ENCODE assay signal across 16 cellular contexts in genomic region chr2:112585873-112586477, GRCh38. TPM values are rescaled to one million over a fixed set of nuclear protein-coding genes. Genes with fewer than 3 reads are reported as not detected.
A peak's percentile ranks its signal among the peaks of the same experiment; 100 is the strongest.
DNase-seq lines count a peak whose midpoint lies in the region; ATAC-seq and TF ChIP-seq lines count a peak whose summit lies in the region.
"Had no signal": no experiment of that assay in that cellular context is flagged by ENCODE, and none has a peak within 500 bp of the region (broad histone marks: within the 10 kb centered on the region; RNA-seq: fewer than 3 reads in every experiment).

No MANE protein-coding gene starts in this region.

- H3K4me1 Mint-ChIP-seq in Caco-2 (ENCODE audit: low read depth, unreplicated experiment) (peaks cover 16% of the 10 kb centered on the region), nephron (peaks cover 38% of the 10 kb centered on the region)
- H3K4me1 Mint-ChIP-seq in activated naive CD8-positive, alpha-beta T cell (ENCODE audit: low read depth), result peaks cover 31% of the 10 kb centered on the region

- H3K36me3 Mint-ChIP-seq in Caco-2 (ENCODE audit: insufficient read depth, unreplicated experiment) (peaks cover 30% of the 10 kb centered on the region), nephron (ENCODE audit: low read depth) (peaks cover 23% of the 10 kb centered on the region)
- H3K36me3 Mint-ChIP-seq in activated naive CD8-positive, alpha-beta T cell, result peaks cover 12% of the 10 kb centered on the region

- no peak overlapping the region for H3K4me3 ChIP-seq in Caco-2 (ENCODE audit: low read depth, low read length)
- H3K4me3 ChIP-seq: colonic mucosa had no signal

- DNase-seq in Caco-2 (no peak), germinal center (ENCODE audit: low spot score) (no peak)
- DNase-seq: anterior cingulate cortex, colonic mucosa, COR-L47, GDM1, head of caudate nucleus, kidney glomerular epithelial cell, NCI-H82, RPMI8226, thyroid gland had no signal

- H3K4me1 ChIP-seq in Caco-2, result peaks cover 23% of the 10 kb centered on the region
- H3K4me1 ChIP-seq: colonic mucosa had no signal

- no TSS peak for BruUV-seq in Caco-2 (replicated peaks; lab: Mats Ljungman, UMichigan)

- POLR2A ChIA-PET in Caco-2 (lab: Charles Lee), result no interaction called here

- ATAC-seq in HG03469 (IDR thresholded peaks at IDR 0.05; ENCODE audit: unreplicated experiment) (no peak), HG03139 (IDR thresholded peaks at IDR 0.05; ENCODE audit: unreplicated experiment) (no peak)

- TF ChIP-seq CTCF in C4-2B (conservative IDR thresholded peaks at IDR 0.05) (no peak), Caco-2 (IDR thresholded peaks at IDR 0.05; ENCODE audit: insufficient read depth in 1 of 2, low read depth in 1 of 2, low read length in 1 of 2, severe bottlenecking in 1 of 2, unreplicated experiment in 1 of 2) (no peak), nephron (IDR thresholded peaks at IDR 0.05; ENCODE audit: unreplicated experiment in 3 of 3) (no peak)

- no peaks in the 10 kb centered on the region for H3K9me3 ChIP-seq in Caco-2
- H3K9me3 ChIP-seq: colonic mucosa, thyroid gland had no signal

- no peaks in the 10 kb centered on the region for H3K27me3 ChIP-seq in Caco-2 (replicated peaks; ENCODE audit: control insufficient read depth, insufficient read depth, low read length)
- H3K27me3 ChIP-seq: colonic mucosa, thyroid gland had no signal

- H3K27ac Mint-ChIP-seq in Caco-2 (ENCODE audit: unreplicated experiment) (peak overlapping the region; percentile 97), nephron (peak overlapping the region in 2 of 3 experiments; percentile 39 to 71)
- H3K27ac Mint-ChIP-seq in activated naive CD8-positive, alpha-beta T cell, result peak overlapping the region; percentile 36

- H3K4me3 Mint-ChIP-seq in Caco-2 (ENCODE audit: unreplicated experiment), result peak overlapping the region; percentile 48
- H3K4me3 Mint-ChIP-seq in activated naive CD8-positive, alpha-beta T cell, result no peak overlapping the region
- peak overlapping the region; percentile 72 to 76 (median 73) for H3K4me3 Mint-ChIP-seq in nephron

- intact Hi-C loops in Caco-2 (cut with micrococcal nuclease; ENCODE audit: unreplicated experiment), result loop anchor here (10.0 kb wide), 1 partner anchor 691 kb away; the partner anchor contains the start of gene MERTK

- CTCF ChIA-PET in Caco-2 (lab: Charles Lee), result no interaction called here

- H3K27me3 Mint-ChIP-seq in Caco-2 (ENCODE audit: insufficient read depth, unreplicated experiment) (no peaks in the 10 kb centered on the region), nephron (ENCODE audit: low read depth) (no peaks in the 10 kb centered on the region)
- no peaks in the 10 kb centered on the region for H3K27me3 Mint-ChIP-seq in activated naive CD8-positive, alpha-beta T cell

- H3K36me3 ChIP-seq in Caco-2 (ENCODE audit: control insufficient read depth, insufficient read depth, low read length), result peaks cover 2% of the 10 kb centered on the region; the same call in 1 of the 2 replicates
- H3K36me3 ChIP-seq: colonic mucosa had no signal

- peak overlapping the region; percentile 88; the same call in 1 of the 2 replicates for H3K27ac ChIP-seq in C4-2B

- H3K9me3 Mint-ChIP-seq in Caco-2 (ENCODE audit: unreplicated experiment) (no peaks in the 10 kb centered on the region), nephron (no peaks in the 10 kb centered on the region)
- no peaks in the 10 kb centered on the region for H3K9me3 Mint-ChIP-seq in activated naive CD8-positive, alpha-beta T cell (ENCODE audit: low read depth)

RNA-seq across cellular contexts. Expression of gene CHCHD5, which starts 1.6 kb away (rescaled TPM):
- total RNA-seq in Caco-2 (2022), result 50.7 and 56.0 TPM in 2 replicates

RNA-seq across cellular contexts. Expression of gene POLR1B, which starts 43.7 kb away (rescaled TPM):
- 38.3 and 42.2 TPM in 2 replicates for total RNA-seq in Caco-2 (2022)

RNA-seq across cellular contexts. Expression of gene SLC20A1, which starts 59.8 kb away (rescaled TPM):
- total RNA-seq in Caco-2 (2022), result 91.1 and 102 TPM in 2 replicates

Comparison
In these comparisons a context has a peak if more than half of its experiments do, and no peak if none do; other contexts are left out.
1. H3K27ac Mint-ChIP-seq: peak in every context shown above with its lines; median percentile 97 in Caco-2; 55 in nephron; 36 in activated naive CD8-positive, alpha-beta T cell.